ENCODE assay signal across 8 cellular contexts in genomic region chr1:65066766-65067490, GRCh38.
A peak's percentile ranks its signal among the peaks of the same experiment; 100 is the strongest.
DNase-seq lines count a peak whose midpoint lies in the region; ATAC-seq, FAIRE-seq and TF ChIP-seq lines count a peak whose summit lies in the region.

No MANE protein-coding gene starts in this region.

- H3K36me3 ChIP-seq in HepG2 (replicated peaks in 1 of 2; ENCODE audit: control insufficient read depth in 1 of 2, insufficient read depth in 2 of 2, low read length in 2 of 2), result no peaks in the 10 kb centered on the region

- BruUV-seq in HepG2 (replicated peaks; lab: Mats Ljungman, UMichigan), result no TSS peak

- no peak for TF ChIP-seq RAD21 in HepG2 (CRISPR knock-in tag; IDR thresholded peaks at IDR 0.05)

- H2AFZ ChIP-seq in HepG2 (ENCODE audit: low read length), result no peak overlapping the region

- peaks cover 14% of the 10 kb centered on the region; the same call in 1 of the 2 replicates for H3K4me1 ChIP-seq in HepG2 (ENCODE audit: insufficient read depth, low read length)

- peaks cover 0 to 8% of the 10 kb centered on the region in 2 experiments; a peak in 2 of 5 replicates for H3K27me3 ChIP-seq in HepG2 (ENCODE audit: control insufficient read depth in 1 of 2, insufficient read depth in 2 of 2, low read length in 2 of 2)

- CTCF ChIA-PET in HepG2 (lab: Yijun Ruan, JAX; ENCODE audit: low intra/inter-chr PET ratio, low total read pairs), result no interaction called here

- TF ChIP-seq CTCF in HepG2 (CRISPR knock-in tag; IDR thresholded peaks at IDR 0.05), result no peak

- H3K9me3 ChIP-seq in HepG2 (ENCODE audit: low read length), result no peaks in the 10 kb centered on the region

- intact Hi-C loops in HepG2 (cut with micrococcal nuclease; ENCODE audit: unreplicated experiment), result loop anchor here (5.0 to 10.0 kb wide), 2 partner anchors 90 to 358 kb away; partner anchors contain the start of genes LEPR and LEPROT

- no peaks in the 10 kb centered on the region for H3K79me2 ChIP-seq in HepG2 (ENCODE audit: insufficient read depth, low read length)

- peak overlapping the region; percentile 64 to 84 (median 75); a peak in 5 of 6 replicates for H3K4me3 ChIP-seq in HepG2 (replicated peaks in 1 of 3; ENCODE audit: insufficient read depth in 1 of 3, low read depth in 2 of 3, low read length in 3 of 3)

- H3K4me2 ChIP-seq in HepG2 (ENCODE audit: low read depth, low read length), result peak overlapping the region; percentile 95

- TF ChIP-seq EP300 in HepG2 (IDR thresholded peaks at IDR 0.05; ENCODE audit: low read depth in 2 of 2, low read length in 2 of 2), result no peak
- TF ChIP-seq EP300 in HepG2 (CRISPR knock-in tag; IDR thresholded peaks at IDR 0.05; ENCODE audit: borderline replicate concordance), result no peak

- no peaks in the 10 kb centered on the region for H4K20me1 ChIP-seq in HepG2 (ENCODE audit: insufficient read depth, low read length)

- no peak for TF ChIP-seq POLR2A in HepG2 (IDR thresholded peaks at IDR 0.05; ENCODE audit: insufficient read depth in 1 of 2, low read depth in 2 of 2, low read length in 2 of 2)

- H3K27ac ChIP-seq in HepG2 (ENCODE audit: extremely low read length, insufficient read depth, low read length), result no peak overlapping the region

- POLR2A ChIA-PET in HepG2 (lab: Yijun Ruan, JAX), result no interaction called here

- FAIRE-seq in HepG2 (lab: Jason Lieb, UNC), result no peak

- DNase-seq in GM03348 (ENCODE audit: low spot score) (peak; percentile 94), NCI-H2227 treated with DMSO at 0.1 percent for 48 hours (lab: John Stamatoyannopoulos, UW) (peak; percentile 29), dedifferentiated amniotic fluid mesenchymal stem cell (ENCODE audit: extremely low spot score) (peak; percentile 79), HepG2 (ENCODE audit: low spot score) (no peak), NCI-H1436 (lab: John Stamatoyannopoulos, UW) (no peak)
- DNase-seq in activated CD4-positive, alpha-beta T cell treated with anti-CD3 and anti-CD28 coated beads, Interleukin-2, amount 50 U/mL, for 24 hours (ENCODE audit: low read depth in 1 of 2, low spot score in 1 of 2), result peak; percentile 52 to 55
- peak; percentile 57 for DNase-seq in stimulated activated CD4-positive, alpha-beta T cell treated with anti-CD3 and anti-CD28 coated beads, Interleukin-2, amount 100 ng/mL, for 4 hours (ENCODE audit: low read depth)

- H3K9ac ChIP-seq in HepG2 (ENCODE audit: insufficient read depth, low read depth, low read length), result peak overlapping the region; percentile 49

- ATAC-seq in HG02588 (IDR thresholded peaks at IDR 0.05; ENCODE audit: unreplicated experiment), result peak; percentile 47
- ATAC-seq in HepG2, result peak; percentile 80

- in situ Hi-C loops in HepG2 (cut with HindIII; ENCODE audit: extremely low pct_ligation_motif_present, low pct_unique_long_range_greater_than_20kb), result loop anchor here (5.0 kb wide), 2 partner anchors 80 to 140 kb away; partner anchors contain the start of gene AK4

- WGBS in HepG2 (ENCODE audit: low lambda C conversion rate), result under 1% methylated on average over 18 of the region's 101 CpGs

TF ChIP-seq in HepG2, 621 proteins besides CTCF, POLR2A, EP300 and RAD21 (continues in another document):
- TF ChIP-seq POGZ (CRISPR knock-in tag; IDR thresholded peaks at IDR 0.05) (peak; percentile 38; the same call in 1 of the 2 replicates), ZBTB49 (CRISPR knock-in tag; IDR thresholded peaks at IDR 0.05; ENCODE audit: borderline replicate concordance) (no peak), ZNF724P (CRISPR knock-in tag; IDR thresholded peaks at IDR 0.05; ENCODE audit: borderline replicate concordance) (peak; percentile 23; the same call in 1 of the 2 replicates), TMF1 (CRISPR knock-in tag; IDR thresholded peaks at IDR 0.05; ENCODE audit: low read depth) (no peak), ZNF839 (CRISPR knock-in tag; IDR thresholded peaks at IDR 0.05; ENCODE audit: borderline replicate concordance) (no peak), CAMTA2 (CRISPR knock-in tag; IDR thresholded peaks at IDR 0.05; ENCODE audit: borderline replicate concordance) (0 out of 2 replicates have a peak, but pooled peaks have one; percentile 28), ZNF746 (CRISPR knock-in tag; IDR thresholded peaks at IDR 0.05) (peak; percentile 51; the same call in 1 of the 2 replicates), FOXK2 (IDR thresholded peaks at IDR 0.05) (no peak), FOXA3 (CRISPR knock-in tag; IDR thresholded peaks at IDR 0.05) (peak; percentile 61; the same call in 1 of the 2 replicates), MED8 (CRISPR knock-in tag; IDR thresholded peaks at IDR 0.05; ENCODE audit: insufficient replicate concordance) (no peak), SMAD3 (CRISPR knock-in tag; IDR thresholded peaks at IDR 0.05) (no peak)
- TF ChIP-seq, protein P1, sequence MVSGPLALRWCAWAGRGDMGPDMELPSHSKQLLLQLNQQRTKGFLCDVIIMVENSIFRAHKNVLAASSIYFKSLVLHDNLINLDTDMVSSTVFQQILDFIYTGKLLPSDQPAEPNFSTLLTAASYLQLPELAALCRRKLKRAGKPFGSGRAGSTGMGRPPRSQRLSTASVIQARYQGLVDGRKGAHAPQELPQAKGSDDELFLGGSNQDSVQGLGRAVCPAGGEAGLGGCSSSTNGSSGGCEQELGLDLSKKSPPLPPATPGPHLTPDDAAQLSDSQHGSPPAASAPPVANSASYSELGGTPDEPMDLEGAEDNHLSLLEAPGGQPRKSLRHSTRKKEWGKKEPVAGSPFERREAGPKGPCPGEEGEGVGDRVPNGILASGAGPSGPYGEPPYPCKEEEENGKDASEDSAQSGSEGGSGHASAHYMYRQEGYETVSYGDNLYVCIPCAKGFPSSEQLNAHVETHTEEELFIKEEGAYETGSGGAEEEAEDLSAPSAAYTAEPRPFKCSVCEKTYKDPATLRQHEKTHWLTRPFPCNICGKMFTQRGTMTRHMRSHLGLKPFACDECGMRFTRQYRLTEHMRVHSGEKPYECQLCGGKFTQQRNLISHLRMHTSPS (CRISPR knock-in tag; IDR thresholded peaks at IDR 0.05; ENCODE audit: low read depth), result no peak
- TF ChIP-seq, protein P2, sequence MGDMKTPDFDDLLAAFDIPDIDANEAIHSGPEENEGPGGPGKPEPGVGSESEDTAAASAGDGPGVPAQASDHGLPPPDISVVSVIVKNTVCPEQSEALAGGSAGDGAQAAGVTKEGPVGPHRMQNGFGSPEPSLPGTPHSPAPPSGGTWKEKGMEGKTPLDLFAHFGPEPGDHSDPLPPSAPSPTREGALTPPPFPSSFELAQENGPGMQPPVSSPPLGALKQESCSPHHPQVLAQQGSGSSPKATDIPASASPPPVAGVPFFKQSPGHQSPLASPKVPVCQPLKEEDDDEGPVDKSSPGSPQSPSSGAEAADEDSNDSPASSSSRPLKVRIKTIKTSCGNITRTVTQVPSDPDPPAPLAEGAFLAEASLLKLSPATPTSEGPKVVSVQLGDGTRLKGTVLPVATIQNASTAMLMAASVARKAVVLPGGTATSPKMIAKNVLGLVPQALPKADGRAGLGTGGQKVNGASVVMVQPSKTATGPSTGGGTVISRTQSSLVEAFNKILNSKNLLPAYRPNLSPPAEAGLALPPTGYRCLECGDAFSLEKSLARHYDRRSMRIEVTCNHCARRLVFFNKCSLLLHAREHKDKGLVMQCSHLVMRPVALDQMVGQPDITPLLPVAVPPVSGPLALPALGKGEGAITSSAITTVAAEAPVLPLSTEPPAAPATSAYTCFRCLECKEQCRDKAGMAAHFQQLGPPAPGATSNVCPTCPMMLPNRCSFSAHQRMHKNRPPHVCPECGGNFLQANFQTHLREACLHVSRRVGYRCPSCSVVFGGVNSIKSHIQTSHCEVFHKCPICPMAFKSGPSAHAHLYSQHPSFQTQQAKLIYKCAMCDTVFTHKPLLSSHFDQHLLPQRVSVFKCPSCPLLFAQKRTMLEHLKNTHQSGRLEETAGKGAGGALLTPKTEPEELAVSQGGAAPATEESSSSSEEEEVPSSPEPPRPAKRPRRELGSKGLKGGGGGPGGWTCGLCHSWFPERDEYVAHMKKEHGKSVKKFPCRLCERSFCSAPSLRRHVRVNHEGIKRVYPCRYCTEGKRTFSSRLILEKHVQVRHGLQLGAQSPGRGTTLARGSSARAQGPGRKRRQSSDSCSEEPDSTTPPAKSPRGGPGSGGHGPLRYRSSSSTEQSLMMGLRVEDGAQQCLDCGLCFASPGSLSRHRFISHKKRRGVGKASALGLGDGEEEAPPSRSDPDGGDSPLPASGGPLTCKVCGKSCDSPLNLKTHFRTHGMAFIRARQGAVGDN (CRISPR knock-in tag; IDR thresholded peaks at IDR 0.05), result peak; percentile 59
- TF ChIP-seq, protein P3, sequence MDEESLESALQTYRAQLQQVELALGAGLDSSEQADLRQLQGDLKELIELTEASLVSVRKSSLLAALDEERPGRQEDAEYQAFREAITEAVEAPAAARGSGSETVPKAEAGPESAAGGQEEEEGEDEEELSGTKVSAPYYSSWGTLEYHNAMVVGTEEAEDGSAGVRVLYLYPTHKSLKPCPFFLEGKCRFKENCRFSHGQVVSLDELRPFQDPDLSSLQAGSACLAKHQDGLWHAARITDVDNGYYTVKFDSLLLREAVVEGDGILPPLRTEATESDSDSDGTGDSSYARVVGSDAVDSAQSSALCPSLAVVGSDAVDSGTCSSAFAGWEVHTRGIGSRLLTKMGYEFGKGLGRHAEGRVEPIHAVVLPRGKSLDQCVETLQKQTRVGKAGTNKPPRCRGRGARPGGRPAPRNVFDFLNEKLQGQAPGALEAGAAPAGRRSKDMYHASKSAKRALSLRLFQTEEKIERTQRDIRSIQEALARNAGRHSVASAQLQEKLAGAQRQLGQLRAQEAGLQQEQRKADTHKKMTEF (CRISPR knock-in tag; IDR thresholded peaks at IDR 0.05), result peak; percentile 52; the same call in 1 of the 2 replicates

Comparison
In these comparisons a context has a peak if more than half of its experiments do, and no peak if none do; other contexts are left out.
1. DNase-seq: peak in GM03348 (single experiment), NCI-H2227 treated with DMSO at 0.1 percent for 48 hours (single experiment), activated CD4-positive, alpha-beta T cell treated with anti-CD3 and anti-CD28 coated beads, Interleukin-2, amount 50 U/mL, for 24 hours (2 of 2), dedifferentiated amniotic fluid mesenchymal stem cell (single experiment) and stimulated activated CD4-positive, alpha-beta T cell treated with anti-CD3 and anti-CD28 coated beads, Interleukin-2, amount 100 ng/mL, for 4 hours (single experiment); none in HepG2 (single experiment) and NCI-H1436 (single experiment).